12 cellular contexts compared by ENCODE assay signal in genomic region chr4:8593268-8594096, GRCh38. TPM values are rescaled to one million over a fixed set of nuclear protein-coding genes. Genes with fewer than 3 reads are reported as not detected.
DNase-seq lines count a peak whose midpoint lies in the region; ATAC-seq, FAIRE-seq and TF ChIP-seq lines count a peak whose summit lies in the region.
"Had no signal": no experiment of that assay in that cellular context is flagged by ENCODE, and none has a peak within 500 bp of the region (broad histone marks: within the 10 kb centered on the region; RNA-seq: fewer than 3 reads in every experiment).

No MANE protein-coding gene starts in this region.

- no peak for TF ChIP-seq EP300 in H1 (IDR thresholded peaks at IDR 0.05; ENCODE audit: borderline replicate concordance in 1 of 2, low read depth in 2 of 2, low read length in 2 of 2)

- no peak for TF ChIP-seq POLR2A in breast epithelium (IDR thresholded peaks at IDR 0.05)
- TF ChIP-seq POLR2A in H1 (IDR thresholded peaks at IDR 0.05; ENCODE audit: control extremely low read depth in 1 of 2, low read depth in 2 of 2, low read length in 2 of 2), result no peak
- no peak for TF ChIP-seq POLR2A in erythroblast (IDR thresholded peaks at IDR 0.05; ENCODE audit: low read length)

- no peaks in the 10 kb centered on the region for H3K36me3 ChIP-seq in breast epithelium
- H3K36me3 ChIP-seq in H1 (ENCODE audit: control insufficient read depth in 2 of 4, insufficient read depth in 4 of 4, low read length in 3 of 4), result no peaks in the 10 kb centered on the region; a peak in 1 of 8 replicates
- H3K36me3 ChIP-seq in mesendoderm (ENCODE audit: control insufficient read depth, insufficient read depth, low read length), result no peaks in the 10 kb centered on the region
- no peaks in the 10 kb centered on the region for H3K36me3 ChIP-seq in upper lobe of right lung

- H3K79me1 ChIP-seq in H1 (ENCODE audit: low read depth, low read length) (peaks cover 11% of the 10 kb centered on the region), mesendoderm (ENCODE audit: low read length) (peaks cover 3% of the 10 kb centered on the region)

- H3K4me1 Mint-ChIP-seq in MCF 10A (ENCODE audit: insufficient read depth, unreplicated experiment), result no peaks in the 10 kb centered on the region
- H3K4me1 Mint-ChIP-seq: activated naive CD8-positive, alpha-beta T cell treated with anti-CD3 and anti-CD28 coated beads for 36 hours had no signal

- intact Hi-C loops in breast epithelium (cut with DNase I; ENCODE audit: low total_unique reads) (no loop called here), MCF 10A (cut with micrococcal nuclease) (loop anchor here (1.0 kb wide), 1 partner anchor 125 kb away; no protein-coding TSS in a partner anchor), upper lobe of right lung (cut with DNase I) (loop anchor here (5.0 kb wide), 1 partner anchor 126 kb away; no protein-coding TSS in a partner anchor)

- H3K27ac Mint-ChIP-seq in MCF 10A (ENCODE audit: low read depth, unreplicated experiment), result no peak overlapping the region
- H3K27ac Mint-ChIP-seq: activated CD8-positive, alpha-beta memory T cell treated with anti-CD3 and anti-CD28 coated beads, Interleukin-2, amount 10 ng/mL, durations not matched to agents 7 days and 5 days; activated naive CD8-positive, alpha-beta T cell treated with anti-CD3 and anti-CD28 coated beads for 36 hours had no signal

- peaks cover 0 to 28% of the 10 kb centered on the region in 2 donors for H3K27me3 ChIP-seq in breast epithelium
- H3K27me3 ChIP-seq in H1 (replicated peaks in 1 of 4; ENCODE audit: control insufficient read depth in 3 of 4, extremely low read depth in 1 of 4, insufficient read depth in 3 of 4, low read length in 3 of 4), result 0 out of 7 replicates have a peak, but pooled peaks cover 0 to 3% (median under 1%) of the 10 kb centered on the region in 4 experiments
- H3K27me3 ChIP-seq in mesendoderm (ENCODE audit: insufficient read depth, low read length, poor library complexity), result no peaks in the 10 kb centered on the region
- peaks cover 37% of the 10 kb centered on the region for H3K27me3 ChIP-seq in upper lobe of right lung

- H3K23ac ChIP-seq in H1 (ENCODE audit: insufficient read length) (peak overlapping the region; percentile 28), mesendoderm (ENCODE audit: low read length) (peak overlapping the region; percentile 97)

- peak overlapping the region; percentile 65; the same call in 1 of the 2 replicates for H2BK15ac ChIP-seq in H1 (ENCODE audit: low read length)
- H2BK15ac ChIP-seq in mesendoderm (replicated peaks; ENCODE audit: low read depth), result no peak overlapping the region

- H4K91ac ChIP-seq in H1 (replicated peaks; ENCODE audit: insufficient read length, low read length), result peak overlapping the region; percentile 95

- H4K8ac ChIP-seq in H1 (ENCODE audit: extremely low read depth, insufficient read depth, low read length) (peak overlapping the region; percentile 87), mesendoderm (ENCODE audit: low read depth, low read length) (no peak overlapping the region)

- peak overlapping the region; percentile 95 for H3K18ac ChIP-seq in H1 (ENCODE audit: extremely low read depth, low read length)
- peak overlapping the region; percentile 41 for H3K18ac ChIP-seq in mesendoderm (ENCODE audit: low read length)

- peak overlapping the region; percentile 20; the same call in 1 of the 2 replicates for H2BK5ac ChIP-seq in H1 (ENCODE audit: low read depth, low read length)
- H2BK5ac ChIP-seq in mesendoderm (ENCODE audit: low read length), result no peak overlapping the region

- no TSS peak for BruUV-seq in MCF 10A (replicated peaks; lab: Mats Ljungman, UMichigan)

- no peaks in the 10 kb centered on the region for H3K9me3 Mint-ChIP-seq in MCF 10A (ENCODE audit: unreplicated experiment)
- H3K9me3 Mint-ChIP-seq: activated naive CD8-positive, alpha-beta T cell treated with anti-CD3 and anti-CD28 coated beads for 36 hours had no signal

- TF ChIP-seq CTCF in breast epithelium (IDR thresholded peaks at IDR 0.05) (no peak), MCF 10A (IDR thresholded peaks at IDR 0.05; ENCODE audit: unreplicated experiment) (no peak), H1 (IDR thresholded peaks at IDR 0.05; ENCODE audit: control extremely low read depth in 1 of 3, insufficient read depth in 1 of 3, low read depth in 1 of 3, low read length in 3 of 3) (no peak), upper lobe of right lung (IDR thresholded peaks at IDR 0.05) (no peak)

- ATAC-seq in upper lobe of right lung, result no peak
- ATAC-seq: activated CD8-positive, alpha-beta memory T cell treated with anti-CD3 and anti-CD28 coated beads, Interleukin-2, amount 10 ng/mL, durations not matched to agents 7 days and 5 days had no signal

- H3K4me3 ChIP-seq in breast epithelium, result peak overlapping the region in 2 of 3 donors; percentile 45 to 65
- H3K4me3 ChIP-seq in H1 (ENCODE audit: extremely low read depth in 1 of 4, insufficient read depth in 2 of 4, low read depth in 3 of 4, low read length in 4 of 4), result peak overlapping the region; percentile 47 to 78 (median 59)
- peak overlapping the region; percentile 66 for H3K4me3 ChIP-seq in mesendoderm (ENCODE audit: low read length)
- peak overlapping the region; percentile 39 for H3K4me3 ChIP-seq in upper lobe of right lung

- H3K79me2 ChIP-seq in H1 (ENCODE audit: control insufficient read depth in 1 of 2, insufficient read depth in 2 of 2, low read length in 2 of 2) (peaks cover 0 to 20% of the 10 kb centered on the region in 2 experiments; a peak in 1 of 4 replicates), mesendoderm (ENCODE audit: control insufficient read depth, insufficient read depth, low read length) (peaks cover 23% of the 10 kb centered on the region)

- H3K14ac ChIP-seq in H1 (ENCODE audit: insufficient read length), result no peak overlapping the region

- no peak overlapping the region for H2AFZ ChIP-seq in H1 (ENCODE audit: low read length)

- POLR2A ChIA-PET in MCF 10A (lab: Yijun Ruan, JAX) (interaction anchor here (0.6 kb wide), 2 partner anchors 10 to 93 kb away, joined by 3 read pairs; no protein-coding TSS in a partner anchor), H1 (lab: Charles Lee; ENCODE audit: partially characterized antibody) (interaction anchor here (1.2 to 2.9 kb wide), 6 partner anchors 9 to 125 kb away, joined by 3 to 12 read pairs (median 6); no protein-coding TSS in a partner anchor)

- H3K9me3 ChIP-seq in breast epithelium (no peaks in the 10 kb centered on the region), H1 (ENCODE audit: insufficient read depth in 2 of 2, low read depth in 1 of 2, low read length in 1 of 2) (no peaks in the 10 kb centered on the region), upper lobe of right lung (no peaks in the 10 kb centered on the region)

- peak overlapping the region; percentile 94; the same call in 1 of the 2 replicates for H2BK12ac ChIP-seq in H1 (ENCODE audit: low read depth, low read length)

- TF ChIP-seq RAD21 in H1 (IDR thresholded peaks at IDR 0.05 in 1 of 2, conservative IDR thresholded peaks at IDR 0.05 in 1 of 2; ENCODE audit: low read depth in 2 of 2, low read length in 2 of 2), result no peak

- H3K4me1 ChIP-seq in breast epithelium (no peaks in the 10 kb centered on the region), H1 (replicated peaks in 1 of 4; ENCODE audit: control insufficient read depth in 3 of 4, insufficient read depth in 4 of 4, low read length in 3 of 4) (peaks cover 0 to 24% (median 20%) of the 10 kb centered on the region in 4 experiments; a peak in 6 of 7 replicates), mesendoderm (ENCODE audit: control insufficient read depth, low read depth, low read length) (peaks cover 8% of the 10 kb centered on the region), upper lobe of right lung (no peaks in the 10 kb centered on the region)

- no peak overlapping the region for H3K4me3 Mint-ChIP-seq in MCF 10A (ENCODE audit: unreplicated experiment)
- H3K4me3 Mint-ChIP-seq: activated CD8-positive, alpha-beta memory T cell treated with anti-CD3 and anti-CD28 coated beads, Interleukin-2, amount 10 ng/mL, durations not matched to agents 7 days and 5 days; activated naive CD8-positive, alpha-beta T cell treated with anti-CD3 and anti-CD28 coated beads for 36 hours had no signal

- H3K56ac ChIP-seq in H1 (replicated peaks; ENCODE audit: insufficient read length, low read depth, low read length) (peak overlapping the region; percentile 33), mesendoderm (ENCODE audit: low read length) (peak overlapping the region; percentile 90)

- H3K27ac ChIP-seq in breast epithelium (peak overlapping the region; percentile 7 to 75), H1 (ENCODE audit: low read depth, low read length) (no peak overlapping the region), mesendoderm (ENCODE audit: low read depth, low read length) (peak overlapping the region; percentile 39), upper lobe of right lung (no peak overlapping the region), substantia nigra (ENCODE audit: low read depth, low read length, poor library complexity, severe bottlenecking) (no peak overlapping the region)

- H3K9ac ChIP-seq in H1 (replicated peaks in 1 of 4; ENCODE audit: extremely low read depth in 1 of 4, low read depth in 3 of 4, low read length in 3 of 4), result peak overlapping the region in 3 of 4 experiments; percentile 4 to 20 (median 16); a peak in 2 of 7 replicates
- peak overlapping the region; percentile 85 for H3K9ac ChIP-seq in mesendoderm (ENCODE audit: low read length)

- WGBS in H1 (ENCODE audit: extremely low coverage in 1 of 2, insufficient coverage in 1 of 2, insufficient read length in 1 of 2, insufficient replicate concordance in 2 of 2, low coverage in 1 of 2, low lambda C conversion rate in 2 of 2, missing lambda C conversion rate in 1 of 2), 2 experiments, result 46% methylated on average over 16 of the region's 24 CpGs; no CpG with 5 or more reads in 1 of the 2 experiments
- WGBS in mesendoderm (ENCODE audit: extremely low coverage, insufficient coverage, low lambda C conversion rate), result no CpG with 5 or more reads among the region's 24 CpGs

- H4K5ac ChIP-seq in H1 (ENCODE audit: insufficient read length, low read depth, low read length) (peak overlapping the region; percentile 7), mesendoderm (ENCODE audit: low read length) (no peak overlapping the region)

- DNase-seq in breast epithelium (ENCODE audit: low spot score in 2 of 2), result no peak
- no peak for DNase-seq in MCF 10A (ENCODE audit: unreplicated experiment)
- DNase-seq in H1 (ENCODE audit: low read depth in 1 of 2, low spot score in 2 of 2), result peak in 1 of 2 experiments; percentile 72
- peak; percentile 36 for DNase-seq in mesendoderm
- no peak for DNase-seq in upper lobe of right lung
- no peak for DNase-seq in middle frontal gyrus (ENCODE audit: extremely low spot score, low spot score)
- no peak for DNase-seq in erythroblast (lab: John Stamatoyannopoulos, UW)
- no peak for DNase-seq in substantia nigra (lab: John Stamatoyannopoulos, UW)
- DNase-seq: activated naive CD8-positive, alpha-beta T cell treated with anti-CD3 and anti-CD28 coated beads for 36 hours had no signal

- H2BK20ac ChIP-seq in H1 (ENCODE audit: low read length), result no peak overlapping the region

- H3K4ac ChIP-seq in H1 (replicated peaks; ENCODE audit: insufficient read length, low read depth, low read length) (peak overlapping the region; percentile 41), mesendoderm (ENCODE audit: low read depth, low read length) (peak overlapping the region; percentile 44)

- H2BK120ac ChIP-seq in H1 (replicated peaks; ENCODE audit: low read depth, low read length), result no peak overlapping the region
- no peak overlapping the region for H2BK120ac ChIP-seq in mesendoderm (ENCODE audit: low read depth, low read length)

- CTCF ChIA-PET in MCF 10A (lab: Yijun Ruan, JAX) (interaction anchor here (0.6 to 1.9 kb wide), 13 partner anchors 12 to 326 kb away, joined by 3 to 21 read pairs (median 4); no protein-coding TSS in a partner anchor), H1 (lab: Charles Lee; ENCODE audit: partially characterized antibody) (interaction anchor here (0.6 to 5.8 kb wide), 12 partner anchors 11 to 1009 kb away, joined by 3 to 49 read pairs (median 8); no protein-coding TSS in a partner anchor)

- H4K20me1 ChIP-seq in H1 (replicated peaks in 1 of 2; ENCODE audit: control insufficient read depth in 1 of 2, insufficient read depth in 2 of 2, low read length in 2 of 2), result peaks cover 3 to 22% of the 10 kb centered on the region in 2 experiments

- no peaks in the 10 kb centered on the region for H3K36me3 Mint-ChIP-seq in MCF 10A (ENCODE audit: insufficient read depth, unreplicated experiment)
- H3K36me3 Mint-ChIP-seq: activated CD8-positive, alpha-beta memory T cell treated with anti-CD3 and anti-CD28 coated beads, Interleukin-2, amount 10 ng/mL, durations not matched to agents 7 days and 5 days; activated naive CD8-positive, alpha-beta T cell treated with anti-CD3 and anti-CD28 coated beads for 36 hours had no signal

- peaks cover 40% of the 10 kb centered on the region for H3K27me3 Mint-ChIP-seq in MCF 10A (ENCODE audit: insufficient read depth, unreplicated experiment)

- no peak for FAIRE-seq in H1 (lab: Jason Lieb, UNC)

- peaks cover 14% of the 10 kb centered on the region; the same call in 1 of the 2 replicates for H3K23me2 ChIP-seq in H1 (ENCODE audit: low read depth, low read length)

- H2AK5ac ChIP-seq in H1 (ENCODE audit: low read depth, low read length) (no peak overlapping the region; the same call in 1 of the 2 replicates), mesendoderm (ENCODE audit: low read length) (no peak overlapping the region)

- H3K4me2 ChIP-seq in H1 (ENCODE audit: insufficient read depth in 1 of 2, low read depth in 2 of 2, low read length in 2 of 2), result peak overlapping the region; percentile 81 to 98
- H3K4me2 ChIP-seq in mesendoderm (ENCODE audit: low read length), result peak overlapping the region; percentile 83

RNA-seq across cellular contexts. Expression of gene CPZ, which starts 0.9 kb away (rescaled TPM):
- 10 to 100 TPM in 1 of 3 donors, 1 to 10 TPM in 2; 2.9 to 13.4 (median 7.5) TPM for total RNA-seq in breast epithelium
- total RNA-seq in MCF 10A (2022), result not detected in 2 replicates
- total RNA-seq in H1 (2021; fragmentation: NEBNext Ultra II Directional; extraction: Animal tissue kit (Norgen Biotek cat#: 25700)), result 28.8 and 31.5 TPM in 2 replicates
- polyA plus RNA-seq in H1 (2011; rRNA removed), result 40.7 and 67.4 TPM in 2 replicates
- 38.3 TPM for polyA plus RNA-seq in H1 (2011; cell fraction: cytosol; rRNA removed)
- 98.5 TPM for polyA plus RNA-seq in H1 (2011; cell fraction: nucleus; rRNA removed)
- 29.4 to 44.2 TPM (median 42.1 TPM) in 4 replicates for polyA plus RNA-seq in H1 (2012, experiment 1 of 2)
- polyA plus RNA-seq in H1 (2012, experiment 2 of 2), result 35.2 TPM
- 26.2 TPM for polyA plus RNA-seq in H1 (2013, experiment 1 of 2)
- polyA plus RNA-seq in H1 (2013, experiment 2 of 2), result 24.4 TPM
- 12.0 and 13.2 TPM in 2 replicates for polyA minus RNA-seq in H1 (2011; rRNA and poly(A)+ RNA removed)
- 20.3 TPM for polyA minus RNA-seq in H1 (2011; cell fraction: cytosol; rRNA and poly(A)+ RNA removed)
- 32.0 TPM for polyA minus RNA-seq in H1 (2011; cell fraction: nucleus; rRNA and poly(A)+ RNA removed)
- polyA plus RNA-seq in mesendoderm (2013, experiment 1 of 2), result 20.5 TPM
- 19.9 TPM for polyA plus RNA-seq in mesendoderm (2013, experiment 2 of 2)
- total RNA-seq in upper lobe of right lung, result 6.7 TPM
- total RNA-seq: activated CD8-positive, alpha-beta memory T cell treated with anti-CD3 and anti-CD28 coated beads, Interleukin-2, amount 10 ng/mL, durations not matched to agents 7 days and 5 days; activated naive CD8-positive, alpha-beta T cell treated with anti-CD3 and anti-CD28 coated beads for 36 hours; dermis microvascular lymphatic vessel endothelial cell had no signal

RNA-seq across cellular contexts. Expression of gene GPR78, which starts 13.3 kb away (rescaled TPM):
- total RNA-seq in breast epithelium, result under 1 TPM in 2 of 3 donors, not detected in 1; 0.15 to 0.33 TPM
- not detected in 2 replicates for total RNA-seq in MCF 10A (2022)
- total RNA-seq in H1 (2021; fragmentation: NEBNext Ultra II Directional; extraction: Animal tissue kit (Norgen Biotek cat#: 25700)), result 3.0 and 3.3 TPM in 2 replicates
- polyA plus RNA-seq in H1 (2011; rRNA removed), result 1.0 and 2.2 TPM in 2 replicates
- 1.6 TPM for polyA plus RNA-seq in H1 (2011; cell fraction: cytosol; rRNA removed)
- 10.5 TPM for polyA plus RNA-seq in H1 (2011; cell fraction: nucleus; rRNA removed)
- 1.7 to 2.0 TPM (median 1.9 TPM) in 4 replicates for polyA plus RNA-seq in H1 (2012, experiment 1 of 2)
- polyA plus RNA-seq in H1 (2012, experiment 2 of 2), result 0.84 TPM
- 0.75 TPM for polyA plus RNA-seq in H1 (2013, experiment 1 of 2)
- polyA plus RNA-seq in H1 (2013, experiment 2 of 2), result 0.68 TPM
- polyA minus RNA-seq in H1 (2011; rRNA and poly(A)+ RNA removed), result 1.8 and 3.0 TPM in 2 replicates
- 0.59 TPM for polyA minus RNA-seq in H1 (2011; cell fraction: cytosol; rRNA and poly(A)+ RNA removed)
- polyA minus RNA-seq in H1 (2011; cell fraction: nucleus; rRNA and poly(A)+ RNA removed), result 8.6 TPM
- 1.5 TPM for polyA plus RNA-seq in mesendoderm (2013, experiment 1 of 2)
- 1.4 TPM for polyA plus RNA-seq in mesendoderm (2013, experiment 2 of 2)
- 0.23 TPM for total RNA-seq in upper lobe of right lung
- total RNA-seq: activated CD8-positive, alpha-beta memory T cell treated with anti-CD3 and anti-CD28 coated beads, Interleukin-2, amount 10 ng/mL, durations not matched to agents 7 days and 5 days; activated naive CD8-positive, alpha-beta T cell treated with anti-CD3 and anti-CD28 coated beads for 36 hours; Daoy; dermis microvascular lymphatic vessel endothelial cell had no signal

Comparison
In these comparisons a context has a peak if more than half of its experiments do, and no peak if none do; other contexts are left out.
1. H3K27ac ChIP-seq: peak in breast epithelium (2 of 2) and mesendoderm (single experiment); none in H1 (single experiment), upper lobe of right lung (single experiment) and substantia nigra (single experiment).
2. Peak in every context shown above with its lines, with median percentiles within 50 percentile points of each other: H3K4me3 ChIP-seq.